Comparison of ENCODE assay signal across 1 cellular context in the genomic region with DNA sequence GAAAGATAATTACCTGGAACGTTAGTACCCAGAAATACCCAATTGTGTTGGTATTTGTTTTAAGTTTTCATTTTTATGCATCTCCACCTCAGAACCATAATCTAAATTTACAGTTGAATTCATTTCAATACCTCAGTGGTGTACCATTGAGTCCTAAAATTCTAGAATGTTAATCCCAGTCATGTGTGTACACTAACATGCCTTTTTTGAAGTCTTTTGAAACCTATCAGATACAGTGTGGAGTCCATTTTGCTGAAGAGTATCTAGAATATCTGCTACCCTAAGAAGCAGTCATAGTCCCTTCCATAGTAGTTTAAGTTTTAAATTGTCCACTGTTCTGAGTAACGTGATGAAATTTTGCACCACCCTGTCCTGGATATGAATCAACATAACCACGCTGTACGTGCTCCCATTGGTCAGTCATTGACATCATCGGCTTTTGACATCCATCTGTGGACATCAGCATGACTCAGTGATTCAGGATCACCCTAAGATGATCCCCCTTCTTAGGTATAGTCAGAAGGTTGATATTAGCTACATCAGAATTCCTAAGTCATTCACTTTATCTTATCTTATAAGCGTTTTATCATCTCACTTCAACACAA.
TF ChIP-seq lines count a peak whose summit lies in the region.

No MANE protein-coding gene starts in this region.

TF ChIP-seq in GM12878, 131 proteins besides CTCF, POLR2A, EP300 and RAD21:
- TF ChIP-seq, protein P1, sequence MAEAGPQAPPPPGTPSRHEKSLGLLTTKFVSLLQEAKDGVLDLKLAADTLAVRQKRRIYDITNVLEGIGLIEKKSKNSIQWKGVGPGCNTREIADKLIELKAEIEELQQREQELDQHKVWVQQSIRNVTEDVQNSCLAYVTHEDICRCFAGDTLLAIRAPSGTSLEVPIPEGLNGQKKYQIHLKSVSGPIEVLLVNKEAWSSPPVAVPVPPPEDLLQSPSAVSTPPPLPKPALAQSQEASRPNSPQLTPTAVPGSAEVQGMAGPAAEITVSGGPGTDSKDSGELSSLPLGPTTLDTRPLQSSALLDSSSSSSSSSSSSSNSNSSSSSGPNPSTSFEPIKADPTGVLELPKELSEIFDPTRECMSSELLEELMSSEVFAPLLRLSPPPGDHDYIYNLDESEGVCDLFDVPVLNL (IDR thresholded peaks at IDR 0.05; ENCODE audit: low read depth, low read length), result no peak
- TF ChIP-seq RELB (IDR thresholded peaks at IDR 0.05; ENCODE audit: low read depth) (no peak), NBN (IDR thresholded peaks at IDR 0.05) (no peak)
